In the genomic region with DNA sequence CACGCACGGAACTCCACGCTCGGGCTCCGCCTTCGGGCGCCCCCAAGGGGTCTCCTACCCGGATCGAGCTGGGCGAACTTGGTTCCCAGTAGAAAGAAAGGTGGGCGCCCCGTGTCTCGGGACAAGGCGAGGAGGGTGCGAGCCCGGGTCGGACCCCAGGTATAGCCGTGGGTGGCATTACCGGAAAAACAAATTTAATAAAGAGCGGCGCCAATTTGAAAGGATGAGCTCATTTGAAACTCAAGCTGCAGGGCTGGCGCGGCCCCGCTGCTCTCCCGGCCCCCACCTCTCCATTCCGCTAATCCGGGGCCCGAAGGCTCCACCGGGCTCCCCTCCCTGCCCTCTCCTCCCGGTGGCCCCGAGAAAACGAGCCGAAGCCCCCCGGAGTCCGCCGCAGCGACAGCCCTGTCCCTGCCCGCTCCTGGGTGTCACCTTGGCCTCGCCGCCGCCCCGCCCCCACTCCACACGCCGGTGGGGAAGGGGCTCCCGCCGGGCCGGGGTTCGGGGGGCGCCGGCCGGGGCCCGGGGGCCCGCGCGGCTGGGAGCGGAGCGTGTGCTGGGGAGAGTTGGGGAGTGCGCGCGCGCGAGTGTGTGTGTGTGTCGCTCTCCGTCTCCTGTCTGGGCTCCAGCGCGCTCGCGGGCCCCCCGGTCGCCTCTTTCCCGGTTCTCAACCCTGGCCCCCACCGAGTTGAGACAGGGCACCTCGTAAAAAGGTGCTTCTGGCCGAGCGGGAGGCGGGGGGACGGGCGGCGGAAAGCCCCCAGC, we compare ENCODE assay signal across 8 cellular contexts. TPM values are rescaled to one million over a fixed set of nuclear protein-coding genes. Genes with fewer than 3 reads are reported as not detected.
A peak's percentile ranks its signal among the peaks of the same experiment; 100 is the strongest.
DNase-seq lines count a peak whose midpoint lies in the region; ATAC-seq and TF ChIP-seq lines count a peak whose summit lies in the region.

No MANE protein-coding gene starts in this region.

- CTCF ChIA-PET in Calu3 (lab: Charles Lee), result interaction anchor here (0.6 to 1.9 kb wide), 10 partner anchors 10 to 870 kb away, joined by 3 to 8 read pairs (median 3); no protein-coding TSS in a partner anchor

- H3K27ac Mint-ChIP-seq in Calu3 (ENCODE audit: unreplicated experiment) (peak overlapping the region; percentile 98), nephron (peak overlapping the region; percentile 95 to 100 (median 99))

- peaks cover 46% of the 10 kb centered on the region for H3K4me1 Mint-ChIP-seq in Calu3 (ENCODE audit: low read depth, unreplicated experiment)
- H3K4me1 Mint-ChIP-seq in nephron, result peaks cover 45% of the 10 kb centered on the region

- peak; percentile 56 for DNase-seq in Calu3
- peak; percentile 50 for DNase-seq in KBM-7
- peak; percentile 70 for DNase-seq in activated CD8-positive, alpha-beta memory T cell treated with anti-CD3 and anti-CD28 coated beads for 24 hours
- DNase-seq in fibroblast of mammary gland (ENCODE audit: low read depth), result no peak
- no peak for DNase-seq in DMS153 treated with DMSO at 0.1 percent for 48 hours (lab: John Stamatoyannopoulos, UW; ENCODE audit: unreplicated experiment)

- in situ Hi-C loops in KBM-7 (cut with MboI; ENCODE audit: low pct_unique_long_range_greater_than_20kb, low sequenced_read_pairs), result no loop called here

- ATAC-seq in HG03095 (IDR thresholded peaks at IDR 0.05; ENCODE audit: unreplicated experiment) (no peak), GM18520 (IDR thresholded peaks at IDR 0.05; ENCODE audit: unreplicated experiment) (no peak)

- intact Hi-C loops in Calu3 (cut with micrococcal nuclease; ENCODE audit: unreplicated experiment), result loop anchor here (2.0 kb wide), 1 partner anchor 89 kb away; no protein-coding TSS in a partner anchor

- TF ChIP-seq CTCF in Calu3 (IDR thresholded peaks at IDR 0.05; ENCODE audit: unreplicated experiment) (no peak), fibroblast of mammary gland (conservative IDR thresholded peaks at IDR 0.05; ENCODE audit: control insufficient read depth, insufficient read depth, low read depth, low read length) (no peak), nephron (IDR thresholded peaks at IDR 0.05; ENCODE audit: unreplicated experiment in 3 of 3) (peak in 2 of 3 experiments; percentile 9 to 23)

- peaks cover 77% of the 10 kb centered on the region for H3K36me3 Mint-ChIP-seq in Calu3 (ENCODE audit: insufficient read depth, unreplicated experiment)
- peaks cover 24% of the 10 kb centered on the region for H3K36me3 Mint-ChIP-seq in nephron (ENCODE audit: low read depth)

- BruUV-seq in Calu3 (replicated peaks; lab: Mats Ljungman, UMichigan), result no TSS peak

- H3K4me3 Mint-ChIP-seq in Calu3 (ENCODE audit: low read depth, unreplicated experiment) (peak overlapping the region; percentile 75), nephron (peak overlapping the region; percentile 98 to 99 (median 98))

- H3K27me3 Mint-ChIP-seq in Calu3 (ENCODE audit: unreplicated experiment), result no peaks in the 10 kb centered on the region
- H3K27me3 Mint-ChIP-seq in nephron (ENCODE audit: low read depth), result no peaks in the 10 kb centered on the region

- H3K9me3 Mint-ChIP-seq in Calu3 (ENCODE audit: low read depth, unreplicated experiment) (no peaks in the 10 kb centered on the region), nephron (peaks cover 3% of the 10 kb centered on the region)

- H3K4me3 ChIP-seq in fibroblast of mammary gland (ENCODE audit: control insufficient read depth, low read depth, low read length), result peak overlapping the region; percentile 75

RNA-seq across cellular contexts. Expression of a gene that starts 1.4 kb away (rescaled TPM):
- 150 and 156 TPM in 2 replicates for total RNA-seq in Calu3 (2022)

Comparison
In these comparisons a context has a peak if more than half of its experiments do, and no peak if none do; other contexts are left out.
1. DNase-seq: peak in Calu3 (single experiment), KBM-7 (single experiment) and activated CD8-positive, alpha-beta memory T cell treated with anti-CD3 and anti-CD28 coated beads for 24 hours (single experiment); none in fibroblast of mammary gland (single experiment) and DMS153 treated with DMSO at 0.1 percent for 48 hours (single experiment).
2. CTCF ChIP-seq: peak in nephron (2 of 3); none in Calu3 (single experiment) and fibroblast of mammary gland (single experiment).